9 cellular contexts compared by ENCODE assay signal in the genomic region with DNA sequence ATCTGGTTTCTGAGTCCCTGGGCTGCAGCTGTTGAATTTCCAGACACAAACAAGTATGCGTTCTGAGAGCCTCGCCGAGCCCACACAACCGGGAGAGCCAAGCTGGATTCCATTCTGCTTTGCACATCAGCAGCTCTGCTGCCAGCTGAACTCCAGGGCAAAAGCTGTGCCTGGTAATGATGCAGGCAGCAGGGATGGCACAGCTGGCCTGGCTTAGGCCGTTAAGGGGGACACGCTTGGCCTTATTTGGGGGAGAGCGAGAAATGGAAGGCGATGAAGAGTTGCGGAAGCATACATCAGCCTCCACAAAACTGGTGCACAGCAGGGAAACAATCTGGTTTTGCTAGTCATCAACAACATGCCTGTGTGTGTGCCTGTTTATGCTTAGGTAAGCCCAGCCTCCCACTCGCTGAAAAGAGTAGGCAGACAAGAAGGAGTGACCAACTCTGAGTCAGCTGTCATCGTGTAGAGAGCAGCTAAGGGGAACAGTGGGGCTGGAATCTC. TPM values are rescaled to one million over a fixed set of nuclear protein-coding genes. Genes with fewer than 3 reads are reported as not detected.
DNase-seq lines count a peak whose midpoint lies in the region; ATAC-seq and TF ChIP-seq lines count a peak whose summit lies in the region.
"Had no signal": no experiment of that assay in that cellular context is flagged by ENCODE, and none has a peak within 500 bp of the region (broad histone marks: within the 10 kb centered on the region; RNA-seq: fewer than 3 reads in every experiment).

No MANE protein-coding gene starts in this region.

- H3K27me3 ChIP-seq in colonic mucosa = no peaks in the 10 kb centered on the region

- H3K9ac ChIP-seq in colonic mucosa (ENCODE audit: low read depth in 2 of 2, low read length in 2 of 2) = no peak overlapping the region

- no peaks in the 10 kb centered on the region for H3K9me3 ChIP-seq in colonic mucosa

- H3K36me3 ChIP-seq in colonic mucosa = no peaks in the 10 kb centered on the region

- intact Hi-C loops in colonic mucosa (cut with DNase I) = no loop called here

- H3K27ac ChIP-seq in colonic mucosa (peak overlapping the region; percentile 44), temporal lobe (ENCODE audit: low read depth, low read length) (peak overlapping the region; percentile 84)

- no peak for DNase-seq in colonic mucosa
- peak; percentile 85 for DNase-seq in left kidney (ENCODE audit: low read depth, low spot score)
- DNase-seq in activated naive CD4-positive, alpha-beta T cell treated with anti-CD3 and anti-CD28 coated beads, Interleukin-2, amount 50 U/mL, for 16 hours = no peak
- no peak for DNase-seq in NCI-H510A (lab: John Stamatoyannopoulos, UW)

- H3K4me1 ChIP-seq in colonic mucosa = no peaks in the 10 kb centered on the region

- no peak for TF ChIP-seq EP300 in Ishikawa (IDR thresholded peaks at IDR 0.05; ENCODE audit: borderline replicate concordance)

- H3K4me3 ChIP-seq in colonic mucosa = no peak overlapping the region

- no peak for ATAC-seq in HG02759 (IDR thresholded peaks at IDR 0.05; ENCODE audit: unreplicated experiment)
- ATAC-seq in HG02885 (IDR thresholded peaks at IDR 0.05; ENCODE audit: poor library complexity, unreplicated experiment) = no peak

- no peak for TF ChIP-seq CTCF in colonic mucosa (IDR thresholded peaks at IDR 0.05)

- TF ChIP-seq RAD21 in Ishikawa (IDR thresholded peaks at IDR 0.05; ENCODE audit: low read depth) = no peak

TF ChIP-seq in Ishikawa, 13 proteins besides CTCF, POLR2A, EP300 and RAD21:
- TF ChIP-seq, protein P1, sequence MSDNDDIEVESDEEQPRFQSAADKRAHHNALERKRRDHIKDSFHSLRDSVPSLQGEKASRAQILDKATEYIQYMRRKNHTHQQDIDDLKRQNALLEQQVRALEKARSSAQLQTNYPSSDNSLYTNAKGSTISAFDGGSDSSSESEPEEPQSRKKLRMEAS (IDR thresholded peaks at IDR 0.05) = peak; percentile 18; the same call in 1 of the 2 replicates
- no peak for TF ChIP-seq NFIC (IDR thresholded peaks at IDR 0.05)
- TF ChIP-seq TEAD4 (IDR thresholded peaks at IDR 0.05) = peak; percentile 25; the same call in 1 of the 2 replicates

RNA-seq across cellular contexts. Expression of a gene that starts 25.1 kb away (rescaled TPM):
- total RNA-seq in colonic mucosa = 10 to 100 TPM in 1 of 2 donors, under 1 TPM in 1; 0.42 to 12.2 TPM
- 2.0 TPM for total RNA-seq in temporal lobe
- total RNA-seq: activated T-helper 1 cell treated with anti-CD3 and anti-CD28 coated beads, Interleukin-12 subunit alpha, Interleukin-12 subunit beta, Interleukin-2, Interleukin-4 antibody, amounts not matched to agents 30 ng/mL and 10 ng/mL and 1 ng/mL, durations not matched to agents 14 hours and 24 hours and 36 hours had no signal

RNA-seq across cellular contexts. Expression of a gene that starts 45.1 kb away (rescaled TPM):
- total RNA-seq in colonic mucosa = 1 to 10 TPM; 4.0 to 9.9 TPM
- total RNA-seq in temporal lobe = 2.5 TPM
- total RNA-seq: activated T-helper 1 cell treated with anti-CD3 and anti-CD28 coated beads, Interleukin-12 subunit alpha, Interleukin-12 subunit beta, Interleukin-2, Interleukin-4 antibody, amounts not matched to agents 30 ng/mL and 10 ng/mL and 1 ng/mL, durations not matched to agents 14 hours and 24 hours and 36 hours had no signal
